ENCODE assay signal across 31 cellular contexts in the genomic region with DNA sequence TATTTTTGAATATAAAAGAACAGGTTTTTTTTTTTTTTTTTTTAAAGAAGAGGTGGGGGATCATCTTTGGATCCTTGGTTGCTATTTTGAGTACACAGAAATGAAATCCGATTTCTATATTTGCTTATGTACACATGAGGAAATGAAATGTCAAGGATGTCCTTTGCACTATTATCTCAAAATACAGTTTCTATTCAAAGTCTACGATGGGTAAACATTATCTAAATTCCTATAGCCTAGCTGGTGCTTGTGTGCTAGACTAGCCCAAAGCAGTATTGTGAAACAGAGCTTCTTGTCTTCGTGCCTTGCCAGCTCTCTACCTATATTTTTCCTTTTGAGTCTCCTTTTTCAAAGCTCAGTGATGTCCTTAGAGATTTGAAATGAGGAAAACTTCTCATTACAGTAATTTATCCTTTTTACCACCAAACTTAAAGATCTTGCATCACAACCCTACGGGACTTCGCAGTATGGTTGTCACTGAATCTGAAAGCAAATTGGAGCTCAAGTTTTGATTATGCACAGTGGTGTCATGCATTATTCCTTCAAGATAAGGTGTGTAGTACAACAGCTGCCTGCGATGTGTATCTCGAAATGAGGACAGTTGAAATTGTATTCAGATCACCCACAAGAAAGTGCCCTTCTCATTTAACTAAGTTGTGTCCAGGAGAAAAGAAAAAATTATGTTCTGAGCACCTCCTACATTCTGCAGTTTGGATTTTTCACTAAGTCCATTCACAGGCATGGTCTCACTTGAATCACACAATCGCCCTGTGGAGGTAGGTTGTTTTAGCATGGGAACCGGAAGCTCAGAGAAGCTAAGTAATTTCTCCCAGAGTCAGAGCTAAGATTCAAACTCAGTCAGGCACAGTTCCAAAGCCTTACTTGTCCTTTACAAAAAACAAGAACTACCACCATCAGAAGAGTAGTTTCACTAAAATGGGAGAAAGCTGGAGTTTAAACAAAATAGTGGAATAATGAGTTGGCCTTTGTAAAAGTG.
A peak's percentile ranks its signal among the peaks of the same experiment; 100 is the strongest.
DNase-seq lines count a peak whose midpoint lies in the region; ATAC-seq, FAIRE-seq and TF ChIP-seq lines count a peak whose summit lies in the region.
"Had no signal": no experiment of that assay in that cellular context is flagged by ENCODE, and none has a peak within 500 bp of the region (broad histone marks: within the 10 kb centered on the region; RNA-seq: fewer than 3 reads in every experiment).

No MANE protein-coding gene starts in this region.

- FAIRE-seq in A549 (lab: Jason Lieb, UNC), result no peak
- FAIRE-seq: astrocyte, TTC549 had no signal

- H3K27ac ChIP-seq in A549, result peak overlapping the region in 1 of 2 experiments; percentile 59; a peak in 3 of 6 replicates
- H3K27ac ChIP-seq: prostate gland, SK-N-MC, upper lobe of right lung had no signal

- no peak overlapping the region for H3K4me3 ChIP-seq in A549
- no peak overlapping the region for H3K4me3 ChIP-seq in cardiac fibroblast (replicated peaks in 1 of 2; ENCODE audit: low read depth in 2 of 2, low read length in 2 of 2)
- H3K4me3 ChIP-seq: prostate gland, SK-N-MC, upper lobe of right lung had no signal

- H3K4me1 Mint-ChIP-seq in endothelial cell (ENCODE audit: unreplicated experiment), result peaks cover 5% of the 10 kb centered on the region
- H3K4me1 Mint-ChIP-seq: B cell; memory B cell; stimulated activated naive B cell treated with anti-CD40 and anti-IgM and Interleukin-4, amounts not matched to agents 10 μg/mL and 1 μg/mL and 100 μg/mL, for 72 hours had no signal

- CTCF ChIA-PET in A549 (lab: Yijun Ruan, JAX), result no interaction called here

- no peaks in the 10 kb centered on the region for H3K9me3 Mint-ChIP-seq in endothelial cell (ENCODE audit: unreplicated experiment)
- H3K9me3 Mint-ChIP-seq: activated CD4-positive, alpha-beta memory T cell treated with anti-CD3 and anti-CD28 coated beads for 36 hours; CD8-positive, alpha-beta T cell; H9; stimulated activated naive B cell treated with anti-CD40 and anti-IgM and Interleukin-4, amounts not matched to agents 10 μg/mL and 1 μg/mL and 100 μg/mL, for 72 hours; T-helper 1 cell treated with Interleukin-12 subunit alpha and Interleukin-12 subunit beta and Interleukin-4 antibody, amounts not matched to agents 30 μg/mL and 1 μg/mL, for 36 hours had no signal

- no peaks in the 10 kb centered on the region for H3K36me3 Mint-ChIP-seq in endothelial cell (ENCODE audit: low read depth, unreplicated experiment)
- H3K36me3 Mint-ChIP-seq: activated CD4-positive, alpha-beta memory T cell treated with anti-CD3 and anti-CD28 coated beads for 36 hours; CD8-positive, alpha-beta T cell; memory B cell; stimulated activated naive B cell treated with anti-CD40 and anti-IgM and Interleukin-4, amounts not matched to agents 10 μg/mL and 1 μg/mL and 100 μg/mL, for 72 hours had no signal

- no peak for TF ChIP-seq CTCF in A549 (IDR thresholded peaks at IDR 0.05)
- no peak for TF ChIP-seq CTCF in cardiac fibroblast (IDR thresholded peaks at IDR 0.05; ENCODE audit: low read depth, low read length)
- no peak for TF ChIP-seq CTCF in endothelial cell (IDR thresholded peaks at IDR 0.05; ENCODE audit: unreplicated experiment)

- peak; percentile 43 to 73; a peak in 4 of 6 replicates for ATAC-seq in A549
- peak; percentile 96 for ATAC-seq in left colon
- no peak for ATAC-seq in HG03095 (IDR thresholded peaks at IDR 0.05; ENCODE audit: unreplicated experiment)
- ATAC-seq: activated CD4-positive, CD25-positive, alpha-beta regulatory T cell treated with anti-CD3 and anti-CD28 coated beads, Interleukin-2, amount 50 U/mL, for 24 hours; CD8-positive, alpha-beta T cell; stimulated activated naive B cell treated with anti-CD40 and anti-IgM and Interleukin-4, amounts not matched to agents 10 μg/mL and 1 μg/mL and 100 μg/mL, for 72 hours; upper lobe of right lung had no signal

- peak overlapping the region; percentile 46 for H3K4me2 ChIP-seq in A549

- 51% methylated on average over 9 of the region's 9 CpGs for WGBS in A549 (ENCODE audit: missing lambda C conversion rate)

- intact Hi-C loops in left colon (cut with DNase I, micrococcal nuclease), result no loop called here

- DNase-seq in A549 (ENCODE audit: low read depth in 1 of 2, low spot score in 1 of 2) (peak in 1 of 2 experiments; percentile 33), NCI-H1048 (lab: John Stamatoyannopoulos, UW) (peak; percentile 54), cardiac fibroblast (ENCODE audit: low read depth in 2 of 2) (peak; percentile 19 to 58), left colon (no peak), SKM-1 (lab: John Stamatoyannopoulos, UW; ENCODE audit: unreplicated experiment) (no peak), amniotic stem cell (lab: John Stamatoyannopoulos, UW) (no peak), endothelial cell (ENCODE audit: low spot score) (no peak)
- DNase-seq: activated CD4-positive, alpha-beta memory T cell treated with anti-CD3 and anti-CD28 coated beads for 36 hours; activated CD8-positive, alpha-beta memory T cell treated with anti-CD3 and anti-CD28 coated beads, Interleukin-2, amount 50 U/mL, for 4 hours; CD8-positive, alpha-beta T cell; effector CD4-positive, alpha-beta T cell; erythroblast; H9; head of caudate nucleus; KG1; NCI-H146; NCI-H524 treated with DMSO at 0.1 percent for 48 hours; RPMI8226; stimulated activated CD4-positive, alpha-beta T cell treated with anti-CD3 and anti-CD28 coated beads, Interleukin-15, amount 100 ng/mL, for 24 hours; stimulated activated naive B cell treated with anti-CD40 and anti-IgM and Interleukin-4, amounts not matched to agents 10 μg/mL and 1 μg/mL and 100 μg/mL, for 72 hours; upper lobe of right lung had no signal

- no peak for TF ChIP-seq EP300 in A549 (IDR thresholded peaks at IDR 0.05)

- no peak for TF ChIP-seq RAD21 in A549 (conservative IDR thresholded peaks at IDR 0.05 in 1 of 2, IDR thresholded peaks at IDR 0.05 in 1 of 2)

- peaks cover 2% of the 10 kb centered on the region for H3K27me3 Mint-ChIP-seq in endothelial cell (ENCODE audit: unreplicated experiment)

- H3K27ac Mint-ChIP-seq in endothelial cell (ENCODE audit: unreplicated experiment), result no peak overlapping the region
- H3K27ac Mint-ChIP-seq: activated CD4-positive, alpha-beta memory T cell treated with anti-CD3 and anti-CD28 coated beads for 36 hours; activated naive CD8-positive, alpha-beta T cell; B cell; CD8-positive, alpha-beta T cell; H9; memory B cell; stimulated activated naive B cell treated with anti-CD40 and anti-IgM and Interleukin-4, amounts not matched to agents 10 μg/mL and 1 μg/mL and 100 μg/mL, for 72 hours; T-helper 1 cell treated with Interleukin-12 subunit alpha and Interleukin-12 subunit beta and Interleukin-4 antibody, amounts not matched to agents 30 μg/mL and 1 μg/mL, for 36 hours had no signal

- H3K9me3 ChIP-seq in A549, result no peaks in the 10 kb centered on the region
- H3K9me3 ChIP-seq: prostate gland, upper lobe of right lung had no signal

- H3K4me1 ChIP-seq in A549, result peaks cover 24% of the 10 kb centered on the region; the same call in 2 of the 3 replicates
- H3K4me1 ChIP-seq: prostate gland, upper lobe of right lung had no signal

- H3K4me3 Mint-ChIP-seq in endothelial cell (ENCODE audit: unreplicated experiment), result no peak overlapping the region
- H3K4me3 Mint-ChIP-seq: activated CD4-positive, alpha-beta memory T cell treated with anti-CD3 and anti-CD28 coated beads for 36 hours; activated naive CD8-positive, alpha-beta T cell; B cell; CD8-positive, alpha-beta T cell; H9; memory B cell; stimulated activated naive B cell treated with anti-CD40 and anti-IgM and Interleukin-4, amounts not matched to agents 10 μg/mL and 1 μg/mL and 100 μg/mL, for 72 hours; T-helper 1 cell treated with Interleukin-12 subunit alpha and Interleukin-12 subunit beta and Interleukin-4 antibody, amounts not matched to agents 30 μg/mL and 1 μg/mL, for 36 hours had no signal

- TF ChIP-seq POLR2A in A549 (IDR thresholded peaks at IDR 0.05; ENCODE audit: low read length), result no peak

- POLR2A ChIA-PET in A549 (lab: Yijun Ruan, JAX), result no interaction called here

TF ChIP-seq in A549, 52 proteins besides CTCF, POLR2A, EP300 and RAD21:
- TF ChIP-seq CEBPB (IDR thresholded peaks at IDR 0.05) (peak in 1 of 2 experiments; percentile 30; a peak in 1 of 4 replicates), HOXA7 (CRISPR knock-in tag; IDR thresholded peaks at IDR 0.05) (no peak)
TF ChIP-seq in A549: peak in this region for 1.

Comparison
In these comparisons a context has a peak if more than half of its experiments do, and no peak if none do; other contexts are left out.
1. DNase-seq: peak in NCI-H1048 (single experiment) and cardiac fibroblast (2 of 2); none in left colon (0 of 2), SKM-1 (single experiment), amniotic stem cell (single experiment) and endothelial cell (single experiment).